In the genomic region with DNA sequence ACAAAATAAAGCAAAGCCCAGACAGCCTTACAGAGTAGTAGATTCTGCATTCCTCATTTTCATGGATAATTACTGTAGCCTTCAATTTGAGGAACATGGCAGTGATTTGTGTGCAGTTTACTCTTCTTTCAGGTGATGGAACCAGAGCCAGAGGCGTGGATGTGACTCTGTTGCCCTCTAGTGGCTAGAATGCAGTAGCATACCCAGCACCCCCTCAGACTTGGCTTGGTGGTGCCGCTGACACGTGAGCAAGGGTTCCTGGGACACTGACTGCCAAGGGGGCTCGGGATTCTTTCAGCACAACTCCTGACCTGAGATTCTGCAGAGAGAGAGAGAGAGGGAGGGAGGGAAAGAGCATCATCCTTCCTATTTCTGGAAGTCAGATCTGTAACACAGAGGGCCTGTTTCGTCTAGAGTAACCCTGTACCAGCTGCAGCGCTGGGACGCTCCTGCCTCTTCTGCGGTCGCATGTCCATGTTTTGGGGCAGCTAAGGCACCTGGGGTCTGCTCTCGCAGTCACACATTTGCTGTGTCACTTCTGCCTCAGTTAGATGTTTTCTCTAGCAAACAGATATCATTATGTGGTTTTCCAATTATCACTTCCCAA, we compare ENCODE assay signal across 8 cellular contexts.
DNase-seq lines count a peak whose midpoint lies in the region; ATAC-seq, FAIRE-seq and TF ChIP-seq lines count a peak whose summit lies in the region.

No MANE protein-coding gene starts in this region.

- DNase-seq in NCI-H1105 (lab: John Stamatoyannopoulos, UW) (peak; percentile 55), T-helper 17 cell (peak in 1 of 3 donors; percentile 9), caudate nucleus (lab: John Stamatoyannopoulos, UW) (peak in 56 of 61 donors; percentile 4 to 75 (median 40)), keratinocyte (ENCODE audit: low read depth, low spot score) (no peak)
- DNase-seq in stimulated activated CD4-positive, alpha-beta T cell treated with anti-CD3 and anti-CD28 coated beads, Interleukin-2, amount 100 ng/mL, for 4 hours (ENCODE audit: low read depth) = peak; percentile 8

- no peaks in the 10 kb centered on the region for H3K36me3 ChIP-seq in keratinocyte (ENCODE audit: control insufficient read depth in 2 of 2, extremely low read depth in 1 of 2, insufficient read depth in 2 of 2, low read length in 2 of 2)

- H3K9ac ChIP-seq in keratinocyte (ENCODE audit: control insufficient read depth, extremely low read depth, insufficient read depth, low read length) = no peak overlapping the region

- H3K4me1 ChIP-seq in keratinocyte (ENCODE audit: control insufficient read depth, extremely low read depth, insufficient read depth, low read length) = no peaks in the 10 kb centered on the region

- no peaks in the 10 kb centered on the region for H3K9me1 ChIP-seq in keratinocyte (ENCODE audit: control insufficient read depth, extremely low read depth, insufficient read depth, low read length)

- H3K4me3 Mint-ChIP-seq in T-helper 17 cell = no peak overlapping the region

- no peak overlapping the region for H2AFZ ChIP-seq in keratinocyte (ENCODE audit: control insufficient read depth, low read length)

- no peak overlapping the region for H3K27ac Mint-ChIP-seq in T-helper 17 cell

- peak; percentile 95 for TF ChIP-seq CTCF in 22Rv1 (IDR thresholded peaks at IDR 0.05)
- peak; percentile 99 for TF ChIP-seq CTCF in GM12872 (IDR thresholded peaks at IDR 0.05; ENCODE audit: insufficient read depth, low read depth, low read length)
- peak; percentile 97 for TF ChIP-seq CTCF in keratinocyte (optimal IDR thresholded peaks at IDR 0.05 in 1 of 3, IDR thresholded peaks at IDR 0.05 in 1 of 3, conservative IDR thresholded peaks at IDR 0.05 in 1 of 3; ENCODE audit: extremely low read depth in 1 of 3, insufficient read depth in 2 of 3, low read length in 3 of 3)

- peaks cover 53% of the 10 kb centered on the region for H3K27me3 Mint-ChIP-seq in T-helper 17 cell

- H3K9me3 ChIP-seq in T-helper 17 cell (ENCODE audit: control insufficient read depth, low read length, poor library complexity, severe bottlenecking) (no peaks in the 10 kb centered on the region), keratinocyte (ENCODE audit: control insufficient read depth, low read depth, low read length) (no peaks in the 10 kb centered on the region)

- dilution Hi-C loops in keratinocyte (cut with MboI; ENCODE audit: extremely low pct_ligation_motif_present, low sequenced_read_pairs) = no loop called here

- peak; percentile 20 for FAIRE-seq in keratinocyte (lab: Jason Lieb, UNC)

- peaks cover 5% of the 10 kb centered on the region for H3K4me1 Mint-ChIP-seq in T-helper 17 cell

- no peaks in the 10 kb centered on the region for H4K20me1 ChIP-seq in keratinocyte (ENCODE audit: control insufficient read depth, extremely low read depth, insufficient read depth, low read length)

- H3K4me3 ChIP-seq in keratinocyte (ENCODE audit: control insufficient read depth in 2 of 3, extremely low read depth in 1 of 3, insufficient read depth in 2 of 3, low read depth in 1 of 3, low read length in 3 of 3) = no peak overlapping the region

- no peak overlapping the region for H3K27ac ChIP-seq in 22Rv1
- H3K27ac ChIP-seq in caudate nucleus (ENCODE audit: low read depth, low read length) = no peak overlapping the region
- no peak overlapping the region for H3K27ac ChIP-seq in keratinocyte (ENCODE audit: control insufficient read depth, insufficient read depth, low read length)

- H3K4me2 ChIP-seq in keratinocyte (ENCODE audit: control insufficient read depth, extremely low read depth, insufficient read depth, low read depth, low read length) = no peak overlapping the region

- H3K36me3 Mint-ChIP-seq in T-helper 17 cell (ENCODE audit: low read depth) = no peaks in the 10 kb centered on the region

- H3K27me3 ChIP-seq in keratinocyte (ENCODE audit: control insufficient read depth, extremely low read depth, insufficient read depth, low read length) = no peaks in the 10 kb centered on the region

- ATAC-seq in HG02610 (IDR thresholded peaks at IDR 0.05; ENCODE audit: unreplicated experiment) (peak; percentile 93), T-helper 17 cell (peak; percentile 58)

- H3K79me2 ChIP-seq in keratinocyte (ENCODE audit: control insufficient read depth, insufficient read depth, low read length) = no peaks in the 10 kb centered on the region
